ENCODE assay signal across 27 cellular contexts in the genomic region with DNA sequence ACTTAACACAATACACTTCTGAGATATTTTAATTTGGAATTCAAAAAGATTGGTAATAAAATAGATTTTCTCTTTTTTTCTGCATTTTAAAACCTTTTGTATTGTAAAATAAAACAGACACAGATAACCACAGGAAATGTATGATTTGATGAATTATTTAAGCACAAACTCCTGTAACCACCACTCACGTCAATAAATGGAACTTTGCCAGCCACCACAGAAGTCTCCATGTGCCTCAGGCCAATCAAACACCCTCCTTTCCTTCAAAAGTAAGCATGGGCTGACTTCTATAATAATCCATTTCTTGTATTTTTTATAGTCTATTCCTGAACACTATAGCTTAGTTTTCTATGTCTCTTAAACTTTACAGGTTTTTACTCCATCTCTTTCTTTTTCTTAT.
DNase-seq lines count a peak whose midpoint lies in the region; ATAC-seq and TF ChIP-seq lines count a peak whose summit lies in the region.
"Had no signal": no experiment of that assay in that cellular context is flagged by ENCODE, and none has a peak within 500 bp of the region (broad histone marks: within the 10 kb centered on the region; RNA-seq: fewer than 3 reads in every experiment).

No MANE protein-coding gene starts in this region.

- no peak overlapping the region for H3K9ac ChIP-seq in BLaER1 treated with 17β-estradiol and CSF1 and Interleukin-3, amounts not matched to agents 10 nM and 100 nM
- H3K9ac ChIP-seq in IMR-90 (ENCODE audit: low read depth, low read length) (no peak overlapping the region), SK-N-SH (no peak overlapping the region), MM.1S (ENCODE audit: low read length) (no peak overlapping the region)
- H3K9ac ChIP-seq: parathyroid adenoma had no signal

- no peaks in the 10 kb centered on the region for H3K9me1 ChIP-seq in IMR-90 (ENCODE audit: insufficient read depth, low read length)

- DNase-seq in IMR-90 (peak; percentile 22), astrocyte of the cerebellum (ENCODE audit: low read depth) (peak; percentile 51), fibroblast of peridontal ligament (ENCODE audit: extremely low read depth) (peak; percentile 83), SK-N-SH (no peak), MM.1S (no peak)
- no peak for DNase-seq in stimulated activated CD4-positive, alpha-beta T cell treated with anti-CD3 and anti-CD28 coated beads, Interleukin-4, amount 100 ng/mL, for 1 hour
- DNase-seq: activated CD4-positive, alpha-beta T cell treated with anti-CD3 and anti-CD28 coated beads for 36 hours; activated CD8-positive, alpha-beta T cell treated with anti-CD3 and anti-CD28 coated beads, Interleukin-2, amount 10 ng/mL, durations not matched to agents 7 days and 5 days; aorta; Caco-2; DMS79 treated with DMSO at 0.1 percent for 48 hours; gastrocnemius medialis; GOT3; hippocampal formation; left colon; NCI-H1105 treated with DMSO at 0.1 percent for 48 hours; NCI-H2029 treated with DMSO at 0.1 percent for 48 hours; NCI-H526 treated with DMSO at 0.1 percent for 48 hours; small intestine; stimulated activated CD8-positive, alpha-beta memory T cell treated with anti-CD3 and anti-CD28 coated beads, Interleukin-4, amount 100 ng/mL, for 48 hours; stomach; T-helper 2 cell; tibial artery had no signal

- H3K4me2 ChIP-seq in BLaER1 treated with 17β-estradiol and CSF1 and Interleukin-3, amounts not matched to agents 10 nM and 100 nM, result peak overlapping the region in 6 of 11 experiments; percentile 5 to 46 (median 22); a peak in 6 of 22 replicates
- H3K4me2 ChIP-seq in IMR-90 (ENCODE audit: low read depth, low read length), result no peak overlapping the region
- no peak overlapping the region for H3K4me2 ChIP-seq in SK-N-SH
- H3K4me2 ChIP-seq in MM.1S (ENCODE audit: low read depth, low read length), result no peak overlapping the region

- intact Hi-C loops in IMR-90 (cut with micrococcal nuclease), result no loop called here

- TF ChIP-seq CTCF in IMR-90 (conservative IDR thresholded peaks at IDR 0.05; ENCODE audit: low read depth, low read length) (no peak), astrocyte of the cerebellum (IDR thresholded peaks at IDR 0.05; ENCODE audit: low read depth, low read length, missing control alignments) (no peak), SK-N-SH (IDR thresholded peaks at IDR 0.05) (no peak), MM.1S (IDR thresholded peaks at IDR 0.05; ENCODE audit: low read length) (no peak)

- H3K79me2 ChIP-seq in SK-N-SH (ENCODE audit: insufficient read depth) (no peaks in the 10 kb centered on the region), MM.1S (ENCODE audit: low read length) (no peaks in the 10 kb centered on the region)
- H3K79me2 ChIP-seq: parathyroid adenoma had no signal

- no peaks in the 10 kb centered on the region for H3K27me3 ChIP-seq in BLaER1 treated with 17β-estradiol and CSF1 and Interleukin-3, amounts not matched to agents 10 nM and 100 nM
- H3K27me3 ChIP-seq in IMR-90 (ENCODE audit: control insufficient read depth, insufficient read depth, low read length) (no peaks in the 10 kb centered on the region), SK-N-SH (ENCODE audit: insufficient read depth) (no peaks in the 10 kb centered on the region), MM.1S (replicated peaks; ENCODE audit: insufficient read depth, low read length) (no peaks in the 10 kb centered on the region)
- H3K27me3 ChIP-seq: gastrocnemius medialis, stomach, tibial artery had no signal

- H4K20me1 ChIP-seq in BLaER1 treated with 17β-estradiol and CSF1 and Interleukin-3, amounts not matched to agents 10 nM and 100 nM, result no peaks in the 10 kb centered on the region; a peak in 1 of 22 replicates
- H4K20me1 ChIP-seq in IMR-90 (ENCODE audit: insufficient read depth, low read length) (no peaks in the 10 kb centered on the region), SK-N-SH (ENCODE audit: insufficient read depth) (no peaks in the 10 kb centered on the region), MM.1S (ENCODE audit: insufficient read depth, low read length) (no peaks in the 10 kb centered on the region)

- no peak overlapping the region for H3K4me3 ChIP-seq in BLaER1 treated with 17β-estradiol and CSF1 and Interleukin-3, amounts not matched to agents 10 nM and 100 nM
- H3K4me3 ChIP-seq in IMR-90 (ENCODE audit: insufficient read depth, low read depth, low read length) (no peak overlapping the region), astrocyte of the cerebellum (ENCODE audit: low read depth, low read length) (no peak overlapping the region), SK-N-SH (ENCODE audit: low read depth in 2 of 2, low read length in 1 of 2) (no peak overlapping the region), MM.1S (ENCODE audit: low read length) (no peak overlapping the region)
- H3K4me3 ChIP-seq: gastrocnemius medialis, stomach, tibial artery had no signal

- no peak for TF ChIP-seq EP300 in SK-N-SH (IDR thresholded peaks at IDR 0.05; ENCODE audit: borderline replicate concordance in 1 of 2, low read depth in 1 of 2, low read length in 1 of 2)

- POLR2A ChIA-PET in IMR-90 (lab: Charles Lee; ENCODE audit: unreplicated experiment), result no interaction called here
- POLR2A ChIA-PET in SK-N-SH (lab: Yijun Ruan, JAX), result no interaction called here

- no peak overlapping the region for H3K14ac ChIP-seq in IMR-90 (replicated peaks; ENCODE audit: low read depth, low read length)

- H3F3A ChIP-seq in SK-N-SH (replicated peaks; ENCODE audit: insufficient read depth), result no peaks in the 10 kb centered on the region
- no peaks in the 10 kb centered on the region for H3F3A ChIP-seq in MM.1S (ENCODE audit: insufficient read depth, low read length)

- no peak overlapping the region for H2AK5ac ChIP-seq in IMR-90 (ENCODE audit: low read depth, low read length)

- no TSS peak for BruUV-seq in IMR-90 (replicated peaks; lab: Mats Ljungman, UMichigan)

- no peak overlapping the region for H4K8ac ChIP-seq in IMR-90 (ENCODE audit: low read depth in 2 of 2, low read length in 2 of 2)

- no CpG with 5 or more reads among the region's 1 CpG for WGBS in IMR-90 (ENCODE audit: extremely low coverage in 2 of 2, insufficient read length in 1 of 2), 2 experiments
- WGBS in SK-N-SH (ENCODE audit: low lambda C conversion rate), result 0% methylated on average over 1 of the region's 1 CpG

- no peak overlapping the region for H3K18ac ChIP-seq in IMR-90 (ENCODE audit: low read depth, low read length)

- H3K56ac ChIP-seq in IMR-90 (ENCODE audit: extremely low read depth, insufficient read depth, low read length), result no peak overlapping the region

- no peak overlapping the region for H2BK20ac ChIP-seq in IMR-90 (ENCODE audit: low read depth, low read length)

- TF ChIP-seq RAD21 in IMR-90 (IDR thresholded peaks at IDR 0.05; ENCODE audit: low read length) (no peak), SK-N-SH (IDR thresholded peaks at IDR 0.05; ENCODE audit: low read length) (no peak)

- no peak for ATAC-seq in IMR-90 (ENCODE audit: low read depth)
- ATAC-seq: activated CD4-positive, alpha-beta T cell treated with anti-CD3 and anti-CD28 coated beads for 36 hours; activated CD8-positive, alpha-beta T cell treated with anti-CD3 and anti-CD28 coated beads, Interleukin-2, amount 10 ng/mL, durations not matched to agents 7 days and 5 days; gastrocnemius medialis; HepG2; left colon had no signal

- no peak overlapping the region for H4K5ac ChIP-seq in IMR-90 (ENCODE audit: low read depth, low read length)

- in situ Hi-C loops in IMR-90 (cut with MboI; ENCODE audit: low sequenced_read_pairs) (no loop called here), astrocyte of the cerebellum (cut with HindIII; ENCODE audit: low sequenced_read_pairs) (no loop called here)

- peaks cover 0 to 22% (median 5%) of the 10 kb centered on the region in 10 experiments; a peak in 8 of 20 replicates for H3K4me1 ChIP-seq in BLaER1 treated with 17β-estradiol and CSF1 and Interleukin-3, amounts not matched to agents 10 nM and 100 nM
- no peaks in the 10 kb centered on the region for H3K4me1 ChIP-seq in IMR-90 (ENCODE audit: control insufficient read depth, insufficient read depth, low read length)
- no peaks in the 10 kb centered on the region; a peak in 1 of 4 replicates for H3K4me1 ChIP-seq in SK-N-SH (ENCODE audit: control insufficient read depth in 1 of 2, insufficient read depth in 2 of 2, low read depth in 1 of 2, low read length in 1 of 2)
- H3K4me1 ChIP-seq in MM.1S (ENCODE audit: low read length), result no peaks in the 10 kb centered on the region
- H3K4me1 ChIP-seq: Caco-2, gastrocnemius medialis, parathyroid adenoma, stomach had no signal

- CTCF ChIA-PET in IMR-90 (lab: Yijun Ruan, JAX), result no interaction called here
- CTCF ChIA-PET in SK-N-SH (lab: Yijun Ruan, JAX), result no interaction called here

- no peak overlapping the region for H3K27ac ChIP-seq in BLaER1 treated with 17β-estradiol and CSF1 and Interleukin-3, amounts not matched to agents 10 nM and 100 nM
- no peak overlapping the region for H3K27ac ChIP-seq in IMR-90 (ENCODE audit: insufficient read depth, low read length)
- H3K27ac ChIP-seq in SK-N-SH (ENCODE audit: low read depth in 2 of 2, low read length in 1 of 2), result no peak overlapping the region
- no peak overlapping the region for H3K27ac ChIP-seq in MM.1S (ENCODE audit: low read length)
- H3K27ac ChIP-seq: C4-2B, gastrocnemius medialis, parathyroid adenoma, stomach, tibial artery had no signal

- no peak overlapping the region for H2BK15ac ChIP-seq in IMR-90 (ENCODE audit: low read depth, low read length)

- no peaks in the 10 kb centered on the region for H3K9me3 ChIP-seq in BLaER1 treated with 17β-estradiol and CSF1 and Interleukin-3, amounts not matched to agents 10 nM and 100 nM (replicated peaks in 1 of 11)
- H3K9me3 ChIP-seq in IMR-90 (ENCODE audit: control insufficient read depth, insufficient read depth, low read length) (no peaks in the 10 kb centered on the region), SK-N-SH (no peaks in the 10 kb centered on the region), MM.1S (replicated peaks; ENCODE audit: insufficient read depth, low read length) (no peaks in the 10 kb centered on the region)
- H3K9me3 ChIP-seq: Caco-2, gastrocnemius medialis, stomach, tibial artery had no signal

- no peak for TF ChIP-seq POLR2A in IMR-90 (IDR thresholded peaks at IDR 0.05; ENCODE audit: low read depth, low read length)

- H3K36me3 ChIP-seq in BLaER1 treated with 17β-estradiol and CSF1 and Interleukin-3, amounts not matched to agents 10 nM and 100 nM, result no peaks in the 10 kb centered on the region
- no peaks in the 10 kb centered on the region for H3K36me3 ChIP-seq in IMR-90 (ENCODE audit: control insufficient read depth, insufficient read depth, low read length)
- H3K36me3 ChIP-seq in SK-N-SH (replicated peaks in 1 of 2; ENCODE audit: control insufficient read depth in 1 of 2, insufficient read depth in 2 of 2, low read length in 1 of 2), result no peaks in the 10 kb centered on the region
- no peaks in the 10 kb centered on the region for H3K36me3 ChIP-seq in MM.1S (replicated peaks; ENCODE audit: insufficient read depth, low read length)
- H3K36me3 ChIP-seq: gastrocnemius medialis, stomach, tibial artery had no signal

- no peaks in the 10 kb centered on the region for H3K79me1 ChIP-seq in IMR-90 (ENCODE audit: low read depth in 1 of 2, low read length in 2 of 2)

- no peak overlapping the region for H2BK5ac ChIP-seq in IMR-90 (ENCODE audit: low read depth, low read length, poor library complexity, severe bottlenecking)

- H3K9me2 ChIP-seq in SK-N-SH (no peaks in the 10 kb centered on the region), MM.1S (replicated peaks; ENCODE audit: insufficient read depth, low read length) (no peaks in the 10 kb centered on the region)

- H4K91ac ChIP-seq in IMR-90 (ENCODE audit: insufficient read depth, low read depth, low read length), result no peak overlapping the region

- H2AFZ ChIP-seq in IMR-90 (replicated peaks; ENCODE audit: low read length, poor library complexity), result no peak overlapping the region
- no peak overlapping the region for H2AFZ ChIP-seq in SK-N-SH (ENCODE audit: low read depth)
- H2AFZ ChIP-seq in MM.1S (ENCODE audit: low read length), result no peak overlapping the region
- H2AFZ ChIP-seq: parathyroid adenoma had no signal

- no peak overlapping the region for H2BK120ac ChIP-seq in IMR-90 (ENCODE audit: low read depth, low read length)

- no peak overlapping the region for H3K4ac ChIP-seq in IMR-90 (ENCODE audit: low read depth, low read length)

- dilution Hi-C loops in IMR-90 (cut with HindIII; ENCODE audit: low sequenced_read_pairs, unreplicated experiment), result no loop called here

- H2AK9ac ChIP-seq in IMR-90 (replicated peaks; ENCODE audit: low read depth, low read length, poor library complexity), result no peak overlapping the region

- H3K23ac ChIP-seq in IMR-90 (ENCODE audit: low read depth, low read length), result no peak overlapping the region

Comparison
In these comparisons a context has a peak if more than half of its experiments do, and no peak if none do; other contexts are left out.
1. H3K4me2 ChIP-seq: peak in BLaER1 treated with 17β-estradiol and CSF1 and Interleukin-3, amounts not matched to agents 10 nM and 100 nM (6 of 11); none in IMR-90 (single experiment), SK-N-SH (single experiment) and MM.1S (single experiment).
2. DNase-seq: peak in IMR-90 (single experiment), astrocyte of the cerebellum (single experiment) and fibroblast of peridontal ligament (single experiment); none in SK-N-SH (single experiment), stimulated activated CD4-positive, alpha-beta T cell treated with anti-CD3 and anti-CD28 coated beads, Interleukin-4, amount 100 ng/mL, for 1 hour (single experiment) and MM.1S (single experiment).